ENCODE assay signal across 20 cellular contexts in the genomic region with DNA sequence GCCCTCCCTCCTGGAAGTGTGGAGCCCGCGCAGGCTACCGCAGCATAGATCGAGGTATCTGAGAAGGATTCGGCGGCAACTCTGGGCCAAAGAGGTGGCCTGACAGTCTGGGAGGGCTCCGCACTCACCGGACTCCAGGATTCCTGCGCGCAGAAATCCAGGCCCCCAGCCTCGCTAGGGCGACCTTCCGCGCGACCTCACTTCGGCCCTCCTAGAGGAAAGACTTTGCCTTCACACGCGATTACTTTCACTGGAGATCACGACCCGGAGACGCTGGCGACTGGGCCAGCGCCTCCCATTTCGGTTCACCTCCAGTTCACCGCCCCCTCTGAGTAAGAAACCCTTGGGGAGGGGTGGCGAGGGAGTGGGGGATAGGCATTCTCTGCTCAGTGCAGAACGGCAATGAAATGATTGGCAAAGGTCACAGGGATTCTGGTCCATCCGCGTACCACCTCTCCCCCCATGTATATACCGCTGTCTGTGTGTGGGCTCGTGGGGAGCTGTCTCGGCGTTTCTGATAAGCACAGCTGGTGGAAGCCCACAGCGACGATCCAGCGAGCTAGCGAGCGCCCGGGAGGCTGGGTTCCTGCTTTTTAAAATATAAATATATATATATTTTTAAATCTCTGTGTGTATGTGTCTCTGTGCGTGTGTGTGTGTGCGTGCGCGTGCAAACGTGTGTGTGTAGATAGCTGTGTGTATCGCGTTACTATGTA. TPM values are rescaled to one million over a fixed set of nuclear protein-coding genes. Genes with fewer than 3 reads are reported as not detected.
DNase-seq lines count a peak whose midpoint lies in the region; ATAC-seq and TF ChIP-seq lines count a peak whose summit lies in the region.
"Had no signal": no experiment of that assay in that cellular context is flagged by ENCODE, and none has a peak within 500 bp of the region (broad histone marks: within the 10 kb centered on the region; RNA-seq: fewer than 3 reads in every experiment).

No MANE protein-coding gene starts in this region.

- H3K9me3 ChIP-seq in iPS-15b (ENCODE audit: control insufficient read depth, insufficient read depth, low read length), result peaks cover 3% of the 10 kb centered on the region
- no peaks in the 10 kb centered on the region for H3K9me3 ChIP-seq in neuronal stem cell (replicated peaks in 1 of 2; ENCODE audit: control insufficient read depth in 2 of 2, insufficient read depth in 1 of 2, low read depth in 1 of 2, low read length in 2 of 2)
- no peaks in the 10 kb centered on the region for H3K9me3 ChIP-seq in HAP-1
- H3K9me3 ChIP-seq: Caco-2, SJSA1 had no signal

- no peak overlapping the region for H4K91ac ChIP-seq in neuronal stem cell (ENCODE audit: low read depth, low read length, poor library complexity)

- no peak overlapping the region for H2BK120ac ChIP-seq in neuronal stem cell (ENCODE audit: low read depth, low read length)

- no peaks in the 10 kb centered on the region for H3K9me3 Mint-ChIP-seq in WTC11
- peaks cover 7% of the 10 kb centered on the region for H3K9me3 Mint-ChIP-seq in activated T-helper 17 cell treated with anti-CD3 and anti-CD28 coated beads, Interleukin-2, amount 50 U/mL, for 72 hours
- H3K9me3 Mint-ChIP-seq in CD14-positive monocyte, result peaks cover 0 to 30% (median 22%) of the 10 kb centered on the region in 7 donors

- H3K36me3 ChIP-seq in H7 (replicated peaks; ENCODE audit: control insufficient read depth, insufficient read depth, low read length) (no peaks in the 10 kb centered on the region), iPS-15b (ENCODE audit: control insufficient read depth, insufficient read depth, low read length) (no peaks in the 10 kb centered on the region), neuronal stem cell (replicated peaks in 1 of 2; ENCODE audit: control insufficient read depth in 2 of 2, insufficient read depth in 2 of 2, low read length in 2 of 2) (peaks cover 0 to 3% of the 10 kb centered on the region in 2 donors), HAP-1 (replicated peaks) (no peaks in the 10 kb centered on the region)
- H3K36me3 ChIP-seq: brain microvascular endothelial cell, SJSA1 had no signal

- no peak overlapping the region for H2BK12ac ChIP-seq in neuronal stem cell (ENCODE audit: low read length)

- H3K23ac ChIP-seq in neuronal stem cell (ENCODE audit: low read depth, low read length, poor library complexity), result no peak overlapping the region

- H3K4me3 ChIP-seq in H7 (ENCODE audit: insufficient read depth, low read depth, low read length), result peak overlapping the region; percentile 37
- H3K4me3 ChIP-seq in iPS-15b (ENCODE audit: low read depth, low read length), result peak overlapping the region; percentile 62
- H3K4me3 ChIP-seq in neuronal stem cell (ENCODE audit: low read length in 2 of 2), result peak overlapping the region; percentile 72 to 74
- no peak overlapping the region for H3K4me3 ChIP-seq in HAP-1
- H3K4me3 ChIP-seq: GM23248, SJSA1 had no signal

- peaks cover 6% of the 10 kb centered on the region for H3K4me1 ChIP-seq in iPS-15b (ENCODE audit: control insufficient read depth, insufficient read depth, low read length)
- peaks cover 9 to 18% of the 10 kb centered on the region in 2 donors for H3K4me1 ChIP-seq in neuronal stem cell (ENCODE audit: control insufficient read depth in 2 of 2, insufficient read depth in 1 of 2, low read depth in 1 of 2, low read length in 2 of 2)
- H3K4me1 ChIP-seq in HAP-1, result no peaks in the 10 kb centered on the region
- H3K4me1 ChIP-seq: Caco-2, SJSA1 had no signal

- H3K79me1 ChIP-seq in neuronal stem cell (ENCODE audit: low read depth, low read length), result no peaks in the 10 kb centered on the region

- H3K4ac ChIP-seq in neuronal stem cell (ENCODE audit: low read length), result no peak overlapping the region

- no peak overlapping the region for H2BK15ac ChIP-seq in neuronal stem cell (ENCODE audit: low read length)

- H3K4me1 Mint-ChIP-seq in WTC11 (peaks cover 59% of the 10 kb centered on the region), CD14-positive monocyte (no peaks in the 10 kb centered on the region)
- H3K4me1 Mint-ChIP-seq in activated T-helper 17 cell treated with anti-CD3 and anti-CD28 coated beads, Interleukin-2, amount 50 U/mL, for 72 hours, result peaks cover 4% of the 10 kb centered on the region

- H3K9ac ChIP-seq in iPS-15b (ENCODE audit: low read depth, low read length) (no peak overlapping the region), neuronal stem cell (ENCODE audit: low read depth, low read length, poor library complexity) (no peak overlapping the region)
- H3K9ac ChIP-seq: GM23248 had no signal

- no peak overlapping the region for H3K27ac ChIP-seq in neuronal stem cell (replicated peaks; ENCODE audit: low read length)
- H3K27ac ChIP-seq: brain microvascular endothelial cell, GM23248, SJSA1 had no signal

- in situ Hi-C loops in HAP-1 (cut with MboI; ENCODE audit: low sequenced_read_pairs), result no loop called here

- peak overlapping the region; percentile 78 for H3K4me3 Mint-ChIP-seq in WTC11
- H3K4me3 Mint-ChIP-seq in activated T-helper 17 cell treated with anti-CD3 and anti-CD28 coated beads, Interleukin-2, amount 50 U/mL, for 72 hours, result no peak overlapping the region
- H3K4me3 Mint-ChIP-seq in CD14-positive monocyte, result peak overlapping the region in 1 of 2 donors; percentile 46
- H3K4me3 Mint-ChIP-seq: activated CD4-positive, alpha-beta T cell treated with anti-CD3 and anti-CD28 coated beads for 36 hours had no signal

- H3K18ac ChIP-seq in neuronal stem cell (ENCODE audit: low read length), result no peak overlapping the region

- H3K27me3 Mint-ChIP-seq in WTC11 (ENCODE audit: low read depth) (peaks cover 47% of the 10 kb centered on the region), CD14-positive monocyte (ENCODE audit: low read depth in 3 of 3) (peaks cover 65 to 66% (median 66%) of the 10 kb centered on the region in 3 donors)
- peaks cover 36% of the 10 kb centered on the region for H3K27me3 Mint-ChIP-seq in activated T-helper 17 cell treated with anti-CD3 and anti-CD28 coated beads, Interleukin-2, amount 50 U/mL, for 72 hours

- no peak for TF ChIP-seq CTCF in WTC11 (IDR thresholded peaks at IDR 0.05)
- no peak for TF ChIP-seq CTCF in CD14-positive monocyte (IDR thresholded peaks at IDR 0.05)

- POLR2A ChIA-PET in WTC11 (lab: Charles Lee), result interaction anchor here (0.7 kb wide), 1 partner anchor 387 kb away, joined by 3 read pairs; no protein-coding TSS in a partner anchor

- WGBS in neuronal stem cell (ENCODE audit: extremely low coverage in 2 of 2, insufficient read length in 2 of 2, insufficient replicate concordance in 1 of 2), 2 donors, result no CpG with 5 or more reads among the region's 46 CpGs

- H3K36me3 Mint-ChIP-seq in WTC11 (no peaks in the 10 kb centered on the region), CD14-positive monocyte (peaks cover 4 to 6% of the 10 kb centered on the region in 2 donors)
- H3K36me3 Mint-ChIP-seq in activated T-helper 17 cell treated with anti-CD3 and anti-CD28 coated beads, Interleukin-2, amount 50 U/mL, for 72 hours (ENCODE audit: low read depth), result peaks cover 6% of the 10 kb centered on the region

- DNase-seq in H7, result peak; percentile 47
- DNase-seq in WTC11 (ENCODE audit: low spot score), result peak; percentile 25
- DNase-seq in neuronal stem cell (ENCODE audit: low spot score), result no peak
- no peak for DNase-seq in HAP-1 (ENCODE audit: low spot score in 2 of 2)
- DNase-seq in CD14-positive monocyte (ENCODE audit: low spot score), result no peak
- no peak for DNase-seq in GM19238 (ENCODE audit: insufficient read length, low spot score)
- DNase-seq: activated CD4-positive, alpha-beta T cell treated with anti-CD3 and anti-CD28 coated beads for 36 hours; activated gamma-delta T cell treated with Interleukin-2 at 50 U/mL for 16 hours; brain microvascular endothelial cell; Caco-2; effector memory CD4-positive, alpha-beta T cell; GM23248; naive thymus-derived CD8-positive, alpha-beta T cell; NCI-H187 treated with DMSO at 0.1 percent for 48 hours; stimulated activated CD4-positive, alpha-beta T cell treated with anti-CD3 and anti-CD28 coated beads, Interleukin-2, amount 100 ng/mL, for 48 hours had no signal

- no peak overlapping the region for H2AK5ac ChIP-seq in neuronal stem cell (ENCODE audit: low read depth, low read length)

- no peak overlapping the region for H4K8ac ChIP-seq in neuronal stem cell (ENCODE audit: low read depth, low read length)

- H3K27me3 ChIP-seq in H7 (ENCODE audit: control insufficient read depth, insufficient read depth, low read length) (peaks cover 35% of the 10 kb centered on the region), iPS-15b (ENCODE audit: control insufficient read depth, insufficient read depth, low read length) (peaks cover 28% of the 10 kb centered on the region), neuronal stem cell (ENCODE audit: control insufficient read depth in 3 of 3, insufficient read depth in 3 of 3, low read depth in 1 of 3, low read length in 3 of 3) (peaks cover 0 to 34% (median 2%) of the 10 kb centered on the region in 3 experiments), HAP-1 (ENCODE audit: low read depth) (0 out of 2 replicates have a peak, but pooled peaks cover 6% of the 10 kb centered on the region)
- H3K27me3 ChIP-seq: brain microvascular endothelial cell, SJSA1 had no signal

- peak overlapping the region; percentile 77 for H3K4me2 ChIP-seq in neuronal stem cell (ENCODE audit: insufficient read depth, low read length, poor library complexity, severe bottlenecking)

- ATAC-seq in WTC11, result peak; percentile 17
- ATAC-seq in activated T-helper 17 cell treated with anti-CD3 and anti-CD28 coated beads, Interleukin-2, amount 50 U/mL, for 72 hours (replicated peaks), result no peak
- ATAC-seq: activated CD4-positive, alpha-beta T cell treated with anti-CD3 and anti-CD28 coated beads for 36 hours; naive thymus-derived CD8-positive, alpha-beta T cell had no signal

- peak overlapping the region; percentile 60 for H2AFZ ChIP-seq in neuronal stem cell (ENCODE audit: low read length)
- H2AFZ ChIP-seq: GM23248 had no signal

- CTCF ChIA-PET in WTC11 (lab: Charles Lee), result interaction anchor here (0.7 to 3.0 kb wide), 5 partner anchors 9 to 247 kb away, joined by 3 to 13 read pairs (median 6); no protein-coding TSS in a partner anchor

- H2BK5ac ChIP-seq in neuronal stem cell (ENCODE audit: low read length), result no peak overlapping the region

- intact Hi-C loops in CD14-positive monocyte (cut with micrococcal nuclease), result no loop called here

- no peak overlapping the region for H3K14ac ChIP-seq in neuronal stem cell (ENCODE audit: low read length)

- H3K27ac Mint-ChIP-seq in WTC11 (0 out of 2 replicates have a peak overlapping the region, but pooled peaks have one; percentile 15), CD14-positive monocyte (no peak overlapping the region)
- no peak overlapping the region for H3K27ac Mint-ChIP-seq in activated T-helper 17 cell treated with anti-CD3 and anti-CD28 coated beads, Interleukin-2, amount 50 U/mL, for 72 hours
- H3K27ac Mint-ChIP-seq: activated CD4-positive, alpha-beta T cell treated with anti-CD3 and anti-CD28 coated beads for 36 hours; naive thymus-derived CD8-positive, alpha-beta T cell had no signal

TF ChIP-seq in WTC11, 78 proteins besides CTCF, POLR2A, EP300 and RAD21 (continues in another document):
- TF ChIP-seq EMX1 (CRISPR knock-in tag; IDR thresholded peaks at IDR 0.05), result no peak

RNA-seq across cellular contexts. Expression of gene POU3F4, which starts 2.5 kb away (rescaled TPM):
- total RNA-seq in H7 (2014; rRNA removed; shearing (Covaris generic)), result 0.37 and 0.52 TPM in 2 replicates
- total RNA-seq in WTC11 (2021), result 3.3 to 3.6 TPM (median 3.6 TPM) in 3 replicates
- polyA plus RNA-seq in neuronal stem cell (2013, experiment 1 of 2), result 0.01 TPM
- polyA plus RNA-seq in neuronal stem cell (2013, experiment 2 of 2), result 0.03 TPM
- total RNA-seq in activated T-helper 17 cell treated with anti-CD3 and anti-CD28 coated beads, Interleukin-2, amount 50 U/mL, for 72 hours, result not detected
- polyA plus RNA-seq in CD14-positive monocyte, result not detected
- total RNA-seq: activated CD4-positive, alpha-beta T cell treated with anti-CD3 and anti-CD28 coated beads for 36 hours; Caco-2; GM23248; liver; naive thymus-derived CD8-positive, alpha-beta T cell; NCI-H460; SJSA1 had no signal
- polyA plus RNA-seq: GM23248; liver; naive thymus-derived CD8-positive, alpha-beta T cell had no signal

Comparison
In these comparisons a context has a peak if more than half of its experiments do, and no peak if none do; other contexts are left out.
1. DNase-seq: peak in H7 (single experiment) and WTC11 (single experiment); none in neuronal stem cell (single experiment), HAP-1 (0 of 2), CD14-positive monocyte (single experiment) and GM19238 (single experiment).